ENCODE assay signal across 1 cellular context in the genomic region with DNA sequence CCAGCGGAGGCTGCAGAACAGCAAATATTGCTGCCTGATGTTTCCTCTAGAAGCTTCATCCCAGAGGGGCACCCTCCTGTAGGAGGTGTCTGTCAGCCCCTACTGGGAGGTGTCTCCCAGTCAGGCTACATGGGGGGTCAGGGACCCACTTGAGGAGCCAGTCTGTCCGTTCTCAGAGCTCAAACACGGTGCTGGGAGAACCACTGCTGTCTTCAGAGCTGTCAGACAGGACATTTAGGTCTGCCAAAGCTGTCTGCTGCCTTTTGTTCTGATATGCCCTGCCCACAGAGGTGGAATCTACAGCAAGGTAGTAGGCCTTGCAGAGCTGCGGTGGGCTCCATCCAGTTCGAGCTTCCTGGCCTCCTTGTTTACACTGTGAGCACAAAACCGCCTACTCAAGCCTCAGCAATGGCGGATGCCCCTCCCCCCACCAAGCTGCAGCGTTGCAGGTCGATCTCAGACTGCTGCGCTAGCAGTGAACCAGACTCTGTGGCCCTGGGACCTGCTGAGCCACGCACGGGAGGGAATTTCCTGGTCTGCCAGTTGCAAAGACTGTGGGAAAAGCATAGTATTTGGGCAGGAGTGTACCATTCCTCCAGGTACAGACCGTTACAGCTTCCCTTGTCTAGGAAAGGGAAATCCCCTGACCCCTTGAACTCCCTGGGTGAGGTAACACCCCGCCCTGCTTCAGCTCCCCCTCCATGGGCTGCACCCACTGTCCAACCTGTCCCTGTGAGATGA.
TF ChIP-seq lines count a peak whose summit lies in the region.

No MANE protein-coding gene starts in this region.

TF ChIP-seq in HepG2, 621 proteins besides CTCF, POLR2A, EP300 and RAD21 (continued from another document and continues in another):
- TF ChIP-seq ZNF607 (CRISPR knock-in tag; IDR thresholded peaks at IDR 0.05; ENCODE audit: borderline replicate concordance) (0 out of 2 replicates have a peak, but pooled peaks have one; percentile 24), ZNF883 (CRISPR knock-in tag; IDR thresholded peaks at IDR 0.05; ENCODE audit: not compliant biosample characterization) (no peak), ZNF746 (CRISPR knock-in tag; IDR thresholded peaks at IDR 0.05) (no peak), ZNF615 (CRISPR knock-in tag; IDR thresholded peaks at IDR 0.05; ENCODE audit: borderline replicate concordance) (no peak), SALL2 (CRISPR knock-in tag; IDR thresholded peaks at IDR 0.05) (peak; percentile 65; the same call in 1 of the 2 replicates), ZNF143 (CRISPR knock-in tag; IDR thresholded peaks at IDR 0.05) (no peak), SOX5 (CRISPR knock-in tag; IDR thresholded peaks at IDR 0.05; ENCODE audit: borderline replicate concordance) (no peak), ZNF333 (CRISPR knock-in tag; IDR thresholded peaks at IDR 0.05; ENCODE audit: borderline replicate concordance) (no peak), FOXK1 (CRISPR knock-in tag; IDR thresholded peaks at IDR 0.05; ENCODE audit: borderline replicate concordance, low read depth) (peak; percentile 70), ZNF33B (CRISPR knock-in tag; IDR thresholded peaks at IDR 0.05) (no peak), ARNTL (CRISPR knock-in tag; IDR thresholded peaks at IDR 0.05) (0 out of 2 replicates have a peak, but pooled peaks have one; percentile 31), SAFB2 (CRISPR knock-in tag; IDR thresholded peaks at IDR 0.05; ENCODE audit: borderline replicate concordance, low read depth) (0 out of 2 replicates have a peak, but pooled peaks have one; percentile 49), PITX1 (CRISPR knock-in tag; IDR thresholded peaks at IDR 0.05) (0 out of 2 replicates have a peak, but pooled peaks have one; percentile 27), HCFC1 (IDR thresholded peaks at IDR 0.05; ENCODE audit: low read depth, low read length) (no peak), RFX5 (IDR thresholded peaks at IDR 0.05; ENCODE audit: low read depth, low read length) (no peak), ZMAT3 (CRISPR knock-in tag; conservative IDR thresholded peaks at IDR 0.05) (no peak), PHF8 (CRISPR knock-in tag; IDR thresholded peaks at IDR 0.05) (no peak; the same call in 1 of the 2 replicates), SMAD1 (CRISPR knock-in tag; IDR thresholded peaks at IDR 0.05; ENCODE audit: borderline replicate concordance, low read depth) (no peak), ZNF121 (CRISPR knock-in tag; IDR thresholded peaks at IDR 0.05) (no peak)
- TF ChIP-seq, protein P1, sequence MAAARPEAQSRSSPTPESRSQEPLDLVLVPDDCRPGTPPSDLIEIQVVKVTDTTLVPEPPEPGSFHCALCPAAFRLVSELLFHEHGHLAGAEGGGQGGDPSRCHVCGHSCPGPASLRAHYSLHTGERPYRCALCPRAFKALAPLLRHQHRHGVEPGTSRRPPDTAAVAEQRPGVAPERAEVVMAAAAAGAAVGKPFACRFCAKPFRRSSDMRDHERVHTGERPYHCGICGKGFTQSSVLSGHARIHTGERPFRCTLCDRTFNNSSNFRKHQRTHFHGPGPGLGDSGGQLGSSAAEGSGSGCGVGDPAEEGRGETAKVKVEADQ (CRISPR knock-in tag; IDR thresholded peaks at IDR 0.05; ENCODE audit: borderline replicate concordance) = peak; percentile 37; the same call in 1 of the 2 replicates
- TF ChIP-seq, protein P2, sequence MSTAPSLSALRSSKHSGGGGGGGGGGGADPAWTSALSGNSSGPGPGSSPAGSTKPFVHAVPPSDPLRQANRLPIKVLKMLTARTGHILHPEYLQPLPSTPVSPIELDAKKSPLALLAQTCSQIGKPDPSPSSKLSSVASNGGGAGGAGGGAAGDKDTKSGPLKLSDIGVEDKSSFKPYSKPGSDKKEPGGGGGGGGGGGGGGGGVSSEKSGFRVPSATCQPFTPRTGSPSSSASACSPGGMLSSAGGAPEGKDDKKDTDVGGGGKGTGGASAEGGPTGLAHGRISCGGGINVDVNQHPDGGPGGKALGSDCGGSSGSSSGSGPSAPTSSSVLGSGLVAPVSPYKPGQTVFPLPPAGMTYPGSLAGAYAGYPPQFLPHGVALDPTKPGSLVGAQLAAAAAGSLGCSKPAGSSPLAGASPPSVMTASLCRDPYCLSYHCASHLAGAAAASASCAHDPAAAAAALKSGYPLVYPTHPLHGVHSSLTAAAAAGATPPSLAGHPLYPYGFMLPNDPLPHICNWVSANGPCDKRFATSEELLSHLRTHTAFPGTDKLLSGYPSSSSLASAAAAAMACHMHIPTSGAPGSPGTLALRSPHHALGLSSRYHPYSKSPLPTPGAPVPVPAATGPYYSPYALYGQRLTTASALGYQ (CRISPR knock-in tag; IDR thresholded peaks at IDR 0.05) = no peak
- TF ChIP-seq, protein P3, sequence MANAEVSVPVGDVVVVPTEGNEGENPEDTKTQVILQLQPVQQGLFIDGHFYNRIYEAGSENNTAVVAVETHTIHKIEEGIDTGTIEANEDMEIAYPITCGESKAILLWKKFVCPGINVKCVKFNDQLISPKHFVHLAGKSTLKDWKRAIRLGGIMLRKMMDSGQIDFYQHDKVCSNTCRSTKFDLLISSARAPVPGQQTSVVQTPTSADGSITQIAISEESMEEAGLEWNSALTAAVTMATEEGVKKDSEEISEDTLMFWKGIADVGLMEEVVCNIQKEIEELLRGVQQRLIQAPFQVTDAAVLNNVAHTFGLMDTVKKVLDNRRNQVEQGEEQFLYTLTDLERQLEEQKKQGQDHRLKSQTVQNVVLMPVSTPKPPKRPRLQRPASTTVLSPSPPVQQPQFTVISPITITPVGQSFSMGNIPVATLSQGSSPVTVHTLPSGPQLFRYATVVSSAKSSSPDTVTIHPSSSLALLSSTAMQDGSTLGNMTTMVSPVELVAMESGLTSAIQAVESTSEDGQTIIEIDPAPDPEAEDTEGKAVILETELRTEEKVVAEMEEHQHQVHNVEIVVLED (CRISPR knock-in tag; IDR thresholded peaks at IDR 0.05; ENCODE audit: borderline replicate concordance) = no peak
- TF ChIP-seq, protein P4, sequence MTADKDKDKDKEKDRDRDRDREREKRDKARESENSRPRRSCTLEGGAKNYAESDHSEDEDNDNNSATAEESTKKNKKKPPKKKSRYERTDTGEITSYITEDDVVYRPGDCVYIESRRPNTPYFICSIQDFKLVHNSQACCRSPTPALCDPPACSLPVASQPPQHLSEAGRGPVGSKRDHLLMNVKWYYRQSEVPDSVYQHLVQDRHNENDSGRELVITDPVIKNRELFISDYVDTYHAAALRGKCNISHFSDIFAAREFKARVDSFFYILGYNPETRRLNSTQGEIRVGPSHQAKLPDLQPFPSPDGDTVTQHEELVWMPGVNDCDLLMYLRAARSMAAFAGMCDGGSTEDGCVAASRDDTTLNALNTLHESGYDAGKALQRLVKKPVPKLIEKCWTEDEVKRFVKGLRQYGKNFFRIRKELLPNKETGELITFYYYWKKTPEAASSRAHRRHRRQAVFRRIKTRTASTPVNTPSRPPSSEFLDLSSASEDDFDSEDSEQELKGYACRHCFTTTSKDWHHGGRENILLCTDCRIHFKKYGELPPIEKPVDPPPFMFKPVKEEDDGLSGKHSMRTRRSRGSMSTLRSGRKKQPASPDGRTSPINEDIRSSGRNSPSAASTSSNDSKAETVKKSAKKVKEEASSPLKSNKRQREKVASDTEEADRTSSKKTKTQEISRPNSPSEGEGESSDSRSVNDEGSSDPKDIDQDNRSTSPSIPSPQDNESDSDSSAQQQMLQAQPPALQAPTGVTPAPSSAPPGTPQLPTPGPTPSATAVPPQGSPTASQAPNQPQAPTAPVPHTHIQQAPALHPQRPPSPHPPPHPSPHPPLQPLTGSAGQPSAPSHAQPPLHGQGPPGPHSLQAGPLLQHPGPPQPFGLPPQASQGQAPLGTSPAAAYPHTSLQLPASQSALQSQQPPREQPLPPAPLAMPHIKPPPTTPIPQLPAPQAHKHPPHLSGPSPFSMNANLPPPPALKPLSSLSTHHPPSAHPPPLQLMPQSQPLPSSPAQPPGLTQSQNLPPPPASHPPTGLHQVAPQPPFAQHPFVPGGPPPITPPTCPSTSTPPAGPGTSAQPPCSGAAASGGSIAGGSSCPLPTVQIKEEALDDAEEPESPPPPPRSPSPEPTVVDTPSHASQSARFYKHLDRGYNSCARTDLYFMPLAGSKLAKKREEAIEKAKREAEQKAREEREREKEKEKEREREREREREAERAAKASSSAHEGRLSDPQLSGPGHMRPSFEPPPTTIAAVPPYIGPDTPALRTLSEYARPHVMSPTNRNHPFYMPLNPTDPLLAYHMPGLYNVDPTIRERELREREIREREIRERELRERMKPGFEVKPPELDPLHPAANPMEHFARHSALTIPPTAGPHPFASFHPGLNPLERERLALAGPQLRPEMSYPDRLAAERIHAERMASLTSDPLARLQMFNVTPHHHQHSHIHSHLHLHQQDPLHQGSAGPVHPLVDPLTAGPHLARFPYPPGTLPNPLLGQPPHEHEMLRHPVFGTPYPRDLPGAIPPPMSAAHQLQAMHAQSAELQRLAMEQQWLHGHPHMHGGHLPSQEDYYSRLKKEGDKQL (CRISPR knock-in tag; IDR thresholded peaks at IDR 0.05; ENCODE audit: low read depth) = no peak
- TF ChIP-seq, protein P5, sequence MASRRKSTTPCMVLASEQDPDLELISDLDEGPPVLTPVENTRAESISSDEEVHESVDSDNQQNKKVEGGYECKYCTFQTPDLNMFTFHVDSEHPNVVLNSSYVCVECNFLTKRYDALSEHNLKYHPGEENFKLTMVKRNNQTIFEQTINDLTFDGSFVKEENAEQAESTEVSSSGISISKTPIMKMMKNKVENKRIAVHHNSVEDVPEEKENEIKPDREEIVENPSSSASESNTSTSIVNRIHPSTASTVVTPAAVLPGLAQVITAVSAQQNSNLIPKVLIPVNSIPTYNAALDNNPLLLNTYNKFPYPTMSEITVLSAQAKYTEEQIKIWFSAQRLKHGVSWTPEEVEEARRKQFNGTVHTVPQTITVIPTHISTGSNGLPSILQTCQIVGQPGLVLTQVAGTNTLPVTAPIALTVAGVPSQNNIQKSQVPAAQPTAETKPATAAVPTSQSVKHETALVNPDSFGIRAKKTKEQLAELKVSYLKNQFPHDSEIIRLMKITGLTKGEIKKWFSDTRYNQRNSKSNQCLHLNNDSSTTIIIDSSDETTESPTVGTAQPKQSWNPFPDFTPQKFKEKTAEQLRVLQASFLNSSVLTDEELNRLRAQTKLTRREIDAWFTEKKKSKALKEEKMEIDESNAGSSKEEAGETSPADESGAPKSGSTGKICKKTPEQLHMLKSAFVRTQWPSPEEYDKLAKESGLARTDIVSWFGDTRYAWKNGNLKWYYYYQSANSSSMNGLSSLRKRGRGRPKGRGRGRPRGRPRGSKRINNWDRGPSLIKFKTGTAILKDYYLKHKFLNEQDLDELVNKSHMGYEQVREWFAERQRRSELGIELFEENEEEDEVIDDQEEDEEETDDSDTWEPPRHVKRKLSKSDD (CRISPR knock-in tag; IDR thresholded peaks at IDR 0.05; ENCODE audit: low read depth) = 0 out of 2 replicates have a peak, but pooled peaks have one; percentile 22
- TF ChIP-seq, protein P6, sequence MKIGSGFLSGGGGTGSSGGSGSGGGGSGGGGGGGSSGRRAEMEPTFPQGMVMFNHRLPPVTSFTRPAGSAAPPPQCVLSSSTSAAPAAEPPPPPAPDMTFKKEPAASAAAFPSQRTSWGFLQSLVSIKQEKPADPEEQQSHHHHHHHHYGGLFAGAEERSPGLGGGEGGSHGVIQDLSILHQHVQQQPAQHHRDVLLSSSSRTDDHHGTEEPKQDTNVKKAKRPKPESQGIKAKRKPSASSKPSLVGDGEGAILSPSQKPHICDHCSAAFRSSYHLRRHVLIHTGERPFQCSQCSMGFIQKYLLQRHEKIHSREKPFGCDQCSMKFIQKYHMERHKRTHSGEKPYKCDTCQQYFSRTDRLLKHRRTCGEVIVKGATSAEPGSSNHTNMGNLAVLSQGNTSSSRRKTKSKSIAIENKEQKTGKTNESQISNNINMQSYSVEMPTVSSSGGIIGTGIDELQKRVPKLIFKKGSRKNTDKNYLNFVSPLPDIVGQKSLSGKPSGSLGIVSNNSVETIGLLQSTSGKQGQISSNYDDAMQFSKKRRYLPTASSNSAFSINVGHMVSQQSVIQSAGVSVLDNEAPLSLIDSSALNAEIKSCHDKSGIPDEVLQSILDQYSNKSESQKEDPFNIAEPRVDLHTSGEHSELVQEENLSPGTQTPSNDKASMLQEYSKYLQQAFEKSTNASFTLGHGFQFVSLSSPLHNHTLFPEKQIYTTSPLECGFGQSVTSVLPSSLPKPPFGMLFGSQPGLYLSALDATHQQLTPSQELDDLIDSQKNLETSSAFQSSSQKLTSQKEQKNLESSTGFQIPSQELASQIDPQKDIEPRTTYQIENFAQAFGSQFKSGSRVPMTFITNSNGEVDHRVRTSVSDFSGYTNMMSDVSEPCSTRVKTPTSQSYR (CRISPR knock-in tag; IDR thresholded peaks at IDR 0.05; ENCODE audit: borderline replicate concordance) = peak; percentile 99
- TF ChIP-seq, protein P7, sequence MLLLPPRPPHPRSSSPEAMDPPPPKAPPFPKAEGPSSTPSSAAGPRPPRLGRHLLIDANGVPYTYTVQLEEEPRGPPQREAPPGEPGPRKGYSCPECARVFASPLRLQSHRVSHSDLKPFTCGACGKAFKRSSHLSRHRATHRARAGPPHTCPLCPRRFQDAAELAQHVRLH (CRISPR knock-in tag; IDR thresholded peaks at IDR 0.05; ENCODE audit: borderline replicate concordance, low read depth) = no peak
- TF ChIP-seq, protein P8, sequence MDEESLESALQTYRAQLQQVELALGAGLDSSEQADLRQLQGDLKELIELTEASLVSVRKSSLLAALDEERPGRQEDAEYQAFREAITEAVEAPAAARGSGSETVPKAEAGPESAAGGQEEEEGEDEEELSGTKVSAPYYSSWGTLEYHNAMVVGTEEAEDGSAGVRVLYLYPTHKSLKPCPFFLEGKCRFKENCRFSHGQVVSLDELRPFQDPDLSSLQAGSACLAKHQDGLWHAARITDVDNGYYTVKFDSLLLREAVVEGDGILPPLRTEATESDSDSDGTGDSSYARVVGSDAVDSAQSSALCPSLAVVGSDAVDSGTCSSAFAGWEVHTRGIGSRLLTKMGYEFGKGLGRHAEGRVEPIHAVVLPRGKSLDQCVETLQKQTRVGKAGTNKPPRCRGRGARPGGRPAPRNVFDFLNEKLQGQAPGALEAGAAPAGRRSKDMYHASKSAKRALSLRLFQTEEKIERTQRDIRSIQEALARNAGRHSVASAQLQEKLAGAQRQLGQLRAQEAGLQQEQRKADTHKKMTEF (CRISPR knock-in tag; IDR thresholded peaks at IDR 0.05) = peak; percentile 29; the same call in 1 of the 2 replicates
- TF ChIP-seq, protein P9, sequence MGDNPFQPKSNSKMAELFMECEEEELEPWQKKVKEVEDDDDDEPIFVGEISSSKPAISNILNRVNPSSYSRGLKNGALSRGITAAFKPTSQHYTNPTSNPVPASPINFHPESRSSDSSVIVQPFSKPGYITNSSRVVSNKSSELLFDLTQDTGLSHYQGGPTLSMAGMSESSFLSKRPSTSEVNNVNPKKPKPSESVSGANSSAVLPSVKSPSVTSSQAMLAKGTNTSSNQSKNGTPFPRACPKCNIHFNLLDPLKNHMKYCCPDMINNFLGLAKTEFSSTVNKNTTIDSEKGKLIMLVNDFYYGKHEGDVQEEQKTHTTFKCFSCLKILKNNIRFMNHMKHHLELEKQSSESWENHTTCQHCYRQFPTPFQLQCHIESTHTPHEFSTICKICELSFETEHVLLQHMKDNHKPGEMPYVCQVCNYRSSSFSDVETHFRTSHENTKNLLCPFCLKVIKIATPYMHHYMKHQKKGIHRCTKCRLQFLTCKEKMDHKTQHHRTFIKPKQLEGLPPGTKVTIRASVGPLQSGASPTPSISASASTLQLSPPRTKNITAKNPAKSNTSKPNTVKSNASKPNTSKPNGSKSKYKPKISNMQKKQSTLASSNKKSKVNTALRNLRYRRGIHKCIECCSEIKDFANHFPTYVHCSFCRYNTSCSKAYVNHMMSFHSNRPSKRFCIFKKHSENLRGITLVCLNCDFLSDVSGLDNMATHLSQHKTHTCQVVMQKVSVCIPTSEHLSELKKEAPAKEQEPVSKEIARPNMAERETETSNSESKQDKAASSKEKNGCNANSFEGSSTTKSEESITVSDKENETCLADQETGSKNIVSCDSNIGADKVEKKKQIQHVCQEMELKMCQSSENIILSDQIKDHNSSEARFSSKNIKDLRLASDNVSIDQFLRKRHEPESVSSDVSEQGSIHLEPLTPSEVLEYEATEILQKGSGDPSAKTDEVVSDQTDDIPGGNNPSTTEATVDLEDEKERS (CRISPR knock-in tag; IDR thresholded peaks at IDR 0.05) = 0 out of 2 replicates have a peak, but pooled peaks have one; percentile 60
- TF ChIP-seq, protein P10, sequence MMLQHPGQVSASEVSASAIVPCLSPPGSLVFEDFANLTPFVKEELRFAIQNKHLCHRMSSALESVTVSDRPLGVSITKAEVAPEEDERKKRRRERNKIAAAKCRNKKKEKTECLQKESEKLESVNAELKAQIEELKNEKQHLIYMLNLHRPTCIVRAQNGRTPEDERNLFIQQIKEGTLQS (CRISPR knock-in tag; IDR thresholded peaks at IDR 0.05) = no peak
